ENCODE assay signal across 11 cellular contexts in genomic region chr1:220544901-220545303, GRCh38. TPM values are rescaled to one million over a fixed set of nuclear protein-coding genes. Genes with fewer than 3 reads are reported as not detected.
A peak's percentile ranks its signal among the peaks of the same experiment; 100 is the strongest.
DNase-seq lines count a peak whose midpoint lies in the region; FAIRE-seq and TF ChIP-seq lines count a peak whose summit lies in the region.
"Had no signal": no experiment of that assay in that cellular context is flagged by ENCODE, and none has a peak within 500 bp of the region (broad histone marks: within the 10 kb centered on the region; RNA-seq: fewer than 3 reads in every experiment).

No MANE protein-coding gene starts in this region.

- no peaks in the 10 kb centered on the region for H3K36me3 Mint-ChIP-seq in endodermal cell (ENCODE audit: low read depth)

- FAIRE-seq in small intestine (lab: Jason Lieb, UNC): no peak

- WGBS in endodermal cell (ENCODE audit: insufficient coverage in 1 of 2, insufficient read length in 1 of 2), 2 experiments: 60 to 73% methylated on average over 1 to 3 of the region's 3 CpGs
- 49 to 79% (median 64%) methylated on average over 3 of the region's 3 CpGs for WGBS in small intestine, 3 donors

- peak; percentile 2 for TF ChIP-seq CTCF in GM12865 (IDR thresholded peaks at IDR 0.05; ENCODE audit: insufficient read depth, low read depth, low read length, missing control alignments)
- TF ChIP-seq CTCF in MM.1S (IDR thresholded peaks at IDR 0.05; ENCODE audit: low read length): peak; percentile 28
- TF ChIP-seq CTCF in endodermal cell (conservative IDR thresholded peaks at IDR 0.05): peak; percentile 72
- TF ChIP-seq CTCF in right atrium auricular region (IDR thresholded peaks at IDR 0.05): no peak
- no peak for TF ChIP-seq CTCF in colonic mucosa (IDR thresholded peaks at IDR 0.05)

- no peaks in the 10 kb centered on the region for H3K9me2 ChIP-seq in MM.1S (replicated peaks; ENCODE audit: insufficient read depth, low read length)

- H3K9me3 ChIP-seq in MM.1S (replicated peaks; ENCODE audit: insufficient read depth, low read length): no peaks in the 10 kb centered on the region
- H3K9me3 ChIP-seq in endodermal cell (ENCODE audit: control insufficient read depth, low read length): no peaks in the 10 kb centered on the region
- no peaks in the 10 kb centered on the region for H3K9me3 ChIP-seq in small intestine (ENCODE audit: control insufficient read depth, low read depth)
- H3K9me3 ChIP-seq in right atrium auricular region: no peaks in the 10 kb centered on the region
- H3K9me3 ChIP-seq in colonic mucosa: no peaks in the 10 kb centered on the region

- no peaks in the 10 kb centered on the region for H3K79me2 ChIP-seq in MM.1S (ENCODE audit: low read length)

- intact Hi-C loops in colonic mucosa (cut with DNase I): no loop called here

- DNase-seq in GM12865 (ENCODE audit: low read depth): peak; percentile 17
- DNase-seq in MM.1S: no peak
- DNase-seq in endodermal cell: peak; percentile 80
- peak; percentile 16 for DNase-seq in small intestine
- no peak for DNase-seq in NCI-H2081 (lab: John Stamatoyannopoulos, UW)
- DNase-seq in right atrium auricular region (ENCODE audit: low spot score): no peak
- DNase-seq in colonic mucosa: no peak
- DNase-seq: activated gamma-delta T cell; naive B cell; NCI-H1436 treated with DMSO at 0.1 percent for 48 hours; stimulated activated CD4-positive, alpha-beta T cell treated with anti-CD3 and anti-CD28 coated beads, Interleukin-2, amount 100 ng/mL, for 24 hours had no signal

- H3K27me3 ChIP-seq in MM.1S (replicated peaks; ENCODE audit: insufficient read depth, low read length) (no peaks in the 10 kb centered on the region), endodermal cell (ENCODE audit: control insufficient read depth, insufficient read depth, low read length, poor library complexity, severe bottlenecking) (no peaks in the 10 kb centered on the region), small intestine (ENCODE audit: control insufficient read depth in 2 of 2, insufficient read depth in 2 of 2, low read length in 2 of 2) (no peaks in the 10 kb centered on the region), right atrium auricular region (no peaks in the 10 kb centered on the region), colonic mucosa (no peaks in the 10 kb centered on the region)

- H3K4me1 ChIP-seq in MM.1S (ENCODE audit: low read length): no peaks in the 10 kb centered on the region
- H3K4me1 ChIP-seq in endodermal cell (ENCODE audit: control insufficient read depth, insufficient read depth, low read length): no peaks in the 10 kb centered on the region
- no peaks in the 10 kb centered on the region for H3K4me1 ChIP-seq in small intestine (ENCODE audit: control insufficient read depth in 2 of 2, insufficient read depth in 1 of 2, low read depth in 1 of 2, low read length in 1 of 2)
- peaks cover 0 to 7% of the 10 kb centered on the region in 2 donors for H3K4me1 ChIP-seq in right atrium auricular region
- no peaks in the 10 kb centered on the region for H3K4me1 ChIP-seq in colonic mucosa

- no peaks in the 10 kb centered on the region for H3F3A ChIP-seq in MM.1S (ENCODE audit: insufficient read depth, low read length)

- H3K4me1 Mint-ChIP-seq in endodermal cell: peaks cover 13% of the 10 kb centered on the region
- H3K4me1 Mint-ChIP-seq: naive B cell had no signal

- H3K27ac ChIP-seq in MM.1S (ENCODE audit: low read length): no peak overlapping the region
- no peak overlapping the region for H3K27ac ChIP-seq in endodermal cell (ENCODE audit: low read depth, low read length)
- H3K27ac ChIP-seq in small intestine (ENCODE audit: low read depth in 1 of 2, low read length in 1 of 2): no peak overlapping the region
- H3K27ac ChIP-seq in right atrium auricular region: no peak overlapping the region
- no peak overlapping the region for H3K27ac ChIP-seq in colonic mucosa

- H3K27ac Mint-ChIP-seq in endodermal cell: peak overlapping the region; percentile 67
- H3K27ac Mint-ChIP-seq: naive B cell had no signal

- no peak overlapping the region for H2AFZ ChIP-seq in MM.1S (ENCODE audit: low read length)

- no peak overlapping the region for H3K4me3 Mint-ChIP-seq in endodermal cell
- H3K4me3 Mint-ChIP-seq: naive B cell had no signal

- H3K9me3 Mint-ChIP-seq in endodermal cell: no peaks in the 10 kb centered on the region

- H3K27me3 Mint-ChIP-seq in endodermal cell (ENCODE audit: insufficient read depth): no peaks in the 10 kb centered on the region

- H3K4me2 ChIP-seq in MM.1S (ENCODE audit: low read depth, low read length): no peak overlapping the region

- H3K36me3 ChIP-seq in MM.1S (replicated peaks; ENCODE audit: insufficient read depth, low read length) (no peaks in the 10 kb centered on the region), endodermal cell (ENCODE audit: control insufficient read depth, insufficient read depth, low read length) (no peaks in the 10 kb centered on the region), small intestine (ENCODE audit: control insufficient read depth in 2 of 2, insufficient read depth in 2 of 2, low read length in 2 of 2) (no peaks in the 10 kb centered on the region), right atrium auricular region (no peaks in the 10 kb centered on the region), colonic mucosa (no peaks in the 10 kb centered on the region)

- no peaks in the 10 kb centered on the region for H4K20me1 ChIP-seq in MM.1S (ENCODE audit: insufficient read depth, low read length)

- H3K9ac ChIP-seq in MM.1S (ENCODE audit: low read length): no peak overlapping the region
- H3K9ac ChIP-seq in endodermal cell (ENCODE audit: extremely low read depth, low read length, poor library complexity, severe bottlenecking): no peak overlapping the region
- H3K9ac ChIP-seq in colonic mucosa (ENCODE audit: low read depth in 2 of 2, low read length in 2 of 2): no peak overlapping the region

- H3K4me3 ChIP-seq in GM12865 (ENCODE audit: low read depth, low read length): no peak overlapping the region
- H3K4me3 ChIP-seq in MM.1S (ENCODE audit: low read length): no peak overlapping the region
- H3K4me3 ChIP-seq in endodermal cell (ENCODE audit: low read length): no peak overlapping the region
- H3K4me3 ChIP-seq in small intestine (ENCODE audit: low read depth in 1 of 2, low read length in 2 of 2): no peak overlapping the region
- no peak overlapping the region for H3K4me3 ChIP-seq in right atrium auricular region
- H3K4me3 ChIP-seq in colonic mucosa: no peak overlapping the region

RNA-seq across cellular contexts. Expression of gene MARK1, which starts 17.0 kb away (rescaled TPM):
- total RNA-seq in endodermal cell (10 to 100 TPM in 1 of 2 donors, 1 to 10 TPM in 1; 8.8 to 12.6 TPM), right atrium auricular region (10 to 100 TPM; 12.5 to 20.0 TPM), colonic mucosa (1 to 10 TPM; 1.8 to 3.3 TPM)
- 16.8 TPM for polyA plus RNA-seq in endodermal cell (2013, experiment 1 of 2)
- 13.6 TPM for polyA plus RNA-seq in endodermal cell (2013, experiment 2 of 2)
- 1 to 10 TPM in 1 of 3 donors, under 1 TPM in 2; under 0.01 to 2.1 (median under 0.01) TPM for polyA plus RNA-seq in small intestine

Comparison
In these comparisons a context has a peak if more than half of its experiments do, and no peak if none do; other contexts are left out.
1. DNase-seq: peak in GM12865 (single experiment), endodermal cell (single experiment) and small intestine (single experiment); none in MM.1S (single experiment), NCI-H2081 (0 of 2), right atrium auricular region (single experiment) and colonic mucosa (single experiment).
2. CTCF ChIP-seq: peak in GM12865 (single experiment), MM.1S (single experiment) and endodermal cell (single experiment); none in right atrium auricular region (0 of 2) and colonic mucosa (single experiment).